In the genomic region with DNA sequence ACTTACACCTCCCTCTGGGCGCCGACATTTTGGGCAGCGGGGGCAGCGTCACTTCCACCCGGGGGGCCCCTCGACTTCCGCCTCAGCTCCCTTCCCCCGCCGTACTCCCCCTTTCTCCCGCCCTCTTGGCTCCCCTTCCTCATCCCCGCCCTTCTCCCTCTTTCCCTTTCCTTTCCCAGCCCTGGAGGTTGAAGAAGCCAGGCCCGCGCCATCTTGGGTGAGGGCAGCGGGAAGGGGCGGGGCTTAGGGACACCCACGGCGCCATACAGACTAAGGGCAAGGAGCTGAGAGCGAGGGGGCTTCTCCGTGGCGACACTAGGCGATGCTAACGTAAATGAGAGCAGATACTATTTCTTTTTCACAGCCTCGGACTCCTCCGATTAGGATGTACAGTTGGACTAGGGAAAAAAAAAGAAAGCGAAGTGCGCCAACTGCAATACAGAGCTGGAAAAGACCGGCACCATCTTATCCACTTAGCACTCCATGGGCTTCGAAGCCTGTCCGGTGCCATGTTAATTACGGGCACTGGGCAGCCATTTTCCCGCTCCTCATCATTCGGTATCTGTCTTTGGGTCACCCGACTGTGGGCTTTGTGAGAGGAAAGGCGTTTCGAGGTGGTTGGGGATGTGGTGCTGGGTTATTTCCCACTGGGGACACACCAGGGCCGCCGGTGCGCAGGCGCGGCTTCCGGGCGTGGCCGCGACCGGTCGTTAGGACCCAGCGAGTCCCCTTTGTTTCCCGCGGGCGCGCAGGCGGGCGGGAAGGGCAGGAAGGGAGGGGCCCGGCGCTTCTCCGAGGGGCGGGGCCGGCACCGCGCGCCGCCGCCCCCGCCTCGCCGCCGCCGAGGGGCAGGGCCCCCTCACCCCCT, we compare ENCODE assay signal across 8 cellular contexts. TPM values are rescaled to one million over a fixed set of nuclear protein-coding genes. Genes with fewer than 3 reads are reported as not detected.
DNase-seq lines count a peak whose midpoint lies in the region; ATAC-seq and TF ChIP-seq lines count a peak whose summit lies in the region.

A gene with protein sequence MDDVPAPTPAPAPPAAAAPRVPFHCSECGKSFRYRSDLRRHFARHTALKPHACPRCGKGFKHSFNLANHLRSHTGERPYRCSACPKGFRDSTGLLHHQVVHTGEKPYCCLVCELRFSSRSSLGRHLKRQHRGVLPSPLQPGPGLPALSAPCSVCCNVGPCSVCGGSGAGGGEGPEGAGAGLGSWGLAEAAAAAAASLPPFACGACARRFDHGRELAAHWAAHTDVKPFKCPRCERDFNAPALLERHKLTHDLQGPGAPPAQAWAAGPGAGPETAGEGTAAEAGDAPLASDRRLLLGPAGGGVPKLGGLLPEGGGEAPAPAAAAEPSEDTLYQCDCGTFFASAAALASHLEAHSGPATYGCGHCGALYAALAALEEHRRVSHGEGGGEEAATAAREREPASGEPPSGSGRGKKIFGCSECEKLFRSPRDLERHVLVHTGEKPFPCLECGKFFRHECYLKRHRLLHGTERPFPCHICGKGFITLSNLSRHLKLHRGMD (minus strand): TSS at position 50 of the 868 bp plus-strand sequence. CDS start 1,652 bp downstream, outside the sequence.
A gene with protein sequence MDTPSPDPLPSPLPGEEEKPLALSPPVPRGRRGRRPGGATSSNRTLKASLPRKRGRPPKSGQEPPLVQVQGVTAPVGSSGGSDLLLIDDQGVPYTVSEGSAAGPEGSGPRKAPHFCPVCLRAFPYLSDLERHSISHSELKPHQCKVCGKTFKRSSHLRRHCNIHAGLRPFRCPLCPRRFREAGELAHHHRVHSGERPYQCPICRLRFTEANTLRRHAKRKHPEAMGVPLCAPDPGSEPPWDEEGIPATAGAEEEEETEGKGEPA (plus strand): TSS at position 821 of the 868 bp plus-strand sequence. CDS start 1,825 bp downstream, outside the sequence.

- DNase-seq in GM13976 (ENCODE audit: low spot score), result peak; percentile 90
- DNase-seq in NCI-H1694 treated with DMSO at 0.1 percent for 48 hours (lab: John Stamatoyannopoulos, UW), result peak; percentile 98
- DNase-seq in amniotic epithelial cell (ENCODE audit: low read depth), result peak; percentile 99
- DNase-seq in left cardiac atrium, result peak; percentile 98
- peak; percentile 98 for DNase-seq in prostate gland (ENCODE audit: low spot score)

- peak within 1 kb of the TSS; percentile 97 for H3K27ac Mint-ChIP-seq in T-helper 1 cell treated with Interleukin-12 subunit alpha and Interleukin-12 subunit beta and Interleukin-4 antibody, amounts not matched to agents 30 μg/mL and 1 μg/mL, for 36 hours

- under 1% methylated on average over 46 of the region's 68 CpGs for WGBS in prostate gland
- WGBS in urinary bladder, result under 1% methylated on average over 68 of the region's 68 CpGs

- H3K4me1 Mint-ChIP-seq in T-helper 1 cell treated with Interleukin-12 subunit alpha and Interleukin-12 subunit beta and Interleukin-4 antibody, amounts not matched to agents 30 μg/mL and 1 μg/mL, for 36 hours (ENCODE audit: low read depth), result peaks cover 19% of the 10 kb centered on the region

- H3K27me3 Mint-ChIP-seq in T-helper 1 cell treated with Interleukin-12 subunit alpha and Interleukin-12 subunit beta and Interleukin-4 antibody, amounts not matched to agents 30 μg/mL and 1 μg/mL, for 36 hours (ENCODE audit: low read depth), result no peaks in the 10 kb centered on the region

- no peaks in the 10 kb centered on the region for H3K9me3 Mint-ChIP-seq in T-helper 1 cell treated with Interleukin-12 subunit alpha and Interleukin-12 subunit beta and Interleukin-4 antibody, amounts not matched to agents 30 μg/mL and 1 μg/mL, for 36 hours

- no peak for TF ChIP-seq POLR2A in prostate gland (IDR thresholded peaks at IDR 0.05)

- H3K36me3 Mint-ChIP-seq in T-helper 1 cell treated with Interleukin-12 subunit alpha and Interleukin-12 subunit beta and Interleukin-4 antibody, amounts not matched to agents 30 μg/mL and 1 μg/mL, for 36 hours (ENCODE audit: low read depth), result peaks cover 26% of the 10 kb centered on the region

- H3K27me3 ChIP-seq in prostate gland (replicated peaks; ENCODE audit: insufficient read depth), result no peaks in the 10 kb centered on the region

- peak within 1 kb of the TSS; percentile 92 for H3K4me3 Mint-ChIP-seq in T-helper 1 cell treated with Interleukin-12 subunit alpha and Interleukin-12 subunit beta and Interleukin-4 antibody, amounts not matched to agents 30 μg/mL and 1 μg/mL, for 36 hours

- ATAC-seq in HG02884 (IDR thresholded peaks at IDR 0.05; ENCODE audit: unreplicated experiment) (peak; percentile 39), left cardiac atrium (peak; percentile 89 to 92)

- no peaks in the 10 kb centered on the region for H3K9me3 ChIP-seq in prostate gland

- TF ChIP-seq CTCF in GM13976 (IDR thresholded peaks at IDR 0.05; ENCODE audit: borderline replicate concordance, control extremely low read depth, extremely low read depth, insufficient read depth, missing control alignments) (no peak), prostate gland (IDR thresholded peaks at IDR 0.05) (no peak)

- H3K27ac ChIP-seq in prostate gland (peak within 1 kb of the TSS; percentile 92 to 98), urinary bladder (ENCODE audit: low read depth) (peak within 1 kb of the TSS; percentile 95)

- H3K36me3 ChIP-seq in prostate gland, result no peaks in the 10 kb centered on the region
- no peaks in the 10 kb centered on the region for H3K36me3 ChIP-seq in urinary bladder (ENCODE audit: insufficient read depth)

- in situ Hi-C loops in GM13976 (cut with MboI; ENCODE audit: low sequenced_read_pairs, unreplicated experiment), result no loop called here

- H3K4me3 ChIP-seq in prostate gland (peak within 1 kb of the TSS; percentile 53 to 87), urinary bladder (ENCODE audit: low read depth, low read length) (peak within 1 kb of the TSS; percentile 67)

- H3K4me1 ChIP-seq in prostate gland (replicated peaks) (peaks cover 4% of the 10 kb centered on the region), urinary bladder (ENCODE audit: insufficient read depth) (no peaks in the 10 kb centered on the region)

- intact Hi-C loops in left cardiac atrium (cut with DNase I), result loop anchor here in 1 of 2 donors (10.0 kb wide), 1 partner anchor 85 kb away; no protein-coding TSS in a partner anchor
- intact Hi-C loops in prostate gland (cut with DNase I), result loop anchor here (10.0 kb wide), 1 partner anchor 485 kb away; a partner anchor contains a TSS

RNA-seq across cellular contexts. Expression of the first gene that starts in this region (rescaled TPM):
- total RNA-seq in left cardiac atrium (10 to 100 TPM; 14.5 to 17.0 TPM), prostate gland (10 to 100 TPM; 14.8 to 16.4 TPM), urinary bladder (2.3 TPM)
- 11.1 TPM for polyA plus RNA-seq in urinary bladder

RNA-seq across cellular contexts. Expression of the second gene that starts in this region (rescaled TPM):
- 10 to 100 TPM; 14.1 to 18.7 TPM for total RNA-seq in left cardiac atrium
- 10 to 100 TPM; 30.2 to 54.8 TPM for total RNA-seq in prostate gland
- 5.7 TPM for total RNA-seq in urinary bladder
- polyA plus RNA-seq in urinary bladder, result 30.9 TPM

Comparison
In these comparisons a context has a peak if more than half of its experiments do, and no peak if none do; other contexts are left out.
1. Peak in every context shown above with its lines: DNase-seq, ATAC-seq, H3K4me3 ChIP-seq and H3K27ac ChIP-seq.